Comparison of ENCODE assay signal across 18 cellular contexts in the genomic region with DNA sequence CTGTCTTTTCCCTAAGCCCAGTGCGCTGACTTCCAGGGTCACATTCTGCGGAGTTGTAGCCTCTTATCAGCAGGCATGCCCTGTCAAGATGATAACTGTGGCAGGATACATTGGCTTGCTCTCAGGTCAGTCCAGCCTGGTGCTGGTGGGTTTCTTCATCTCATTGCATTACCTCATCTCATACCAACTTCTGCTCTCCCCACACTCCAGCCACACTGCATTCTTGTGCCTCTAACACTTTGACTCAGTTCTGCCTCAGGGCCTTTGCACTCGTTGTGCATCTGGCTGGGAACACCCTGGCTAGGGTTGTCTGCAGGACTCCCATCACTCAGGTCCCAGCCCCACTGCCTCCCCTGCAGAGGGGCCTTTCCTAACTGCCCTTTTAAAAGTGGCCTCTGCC.
A peak's percentile ranks its signal among the peaks of the same experiment; 100 is the strongest.
DNase-seq lines count a peak whose midpoint lies in the region; ATAC-seq and TF ChIP-seq lines count a peak whose summit lies in the region.
"Had no signal": no experiment of that assay in that cellular context is flagged by ENCODE, and none has a peak within 500 bp of the region (broad histone marks: within the 10 kb centered on the region; RNA-seq: fewer than 3 reads in every experiment).

No MANE protein-coding gene starts in this region.

- no peak overlapping the region for H3K23ac ChIP-seq in trophoblast cell (ENCODE audit: low read length)

- H3K9me2 ChIP-seq in PC-3 (replicated peaks; ENCODE audit: low read length), result no peaks in the 10 kb centered on the region

- H2AFZ ChIP-seq in PC-3 (ENCODE audit: low read length) (no peak overlapping the region), trophoblast cell (ENCODE audit: insufficient read depth, low read length, poor library complexity) (no peak overlapping the region)

- H3K14ac ChIP-seq in trophoblast cell (ENCODE audit: low read length), result no peak overlapping the region

- no peak overlapping the region for H3K4ac ChIP-seq in trophoblast cell (ENCODE audit: low read depth, low read length)

- no peak overlapping the region for H2BK12ac ChIP-seq in trophoblast cell (ENCODE audit: low read length)

- H3K9me3 Mint-ChIP-seq in activated naive CD4-positive, alpha-beta T cell treated with anti-CD3 and anti-CD28 coated beads for 36 hours, result no peaks in the 10 kb centered on the region
- H3K9me3 Mint-ChIP-seq: CD4-positive, CD25-positive, alpha-beta regulatory T cell; T-cell had no signal

- POLR2A ChIA-PET in PC-3 (lab: Charles Lee; ENCODE audit: unreplicated experiment), result no interaction called here

- ATAC-seq in PC-3 (no peak), GM19395 (IDR thresholded peaks at IDR 0.05; ENCODE audit: unreplicated experiment) (no peak)
- ATAC-seq: stimulated activated naive CD8-positive, alpha-beta T cell treated with anti-CD3 and anti-CD28 coated beads, Interleukin-15, Interleukin-2, amounts not matched to agents 100 U/mL and 50 U/mL, for 24 hours; T-cell had no signal

- no peaks in the 10 kb centered on the region for H3F3A ChIP-seq in PC-3 (ENCODE audit: low read length, unreplicated experiment)

- H3K9me3 ChIP-seq in PC-3 (ENCODE audit: low read length), result no peaks in the 10 kb centered on the region
- H3K9me3 ChIP-seq in trophoblast cell (ENCODE audit: insufficient read depth, low read depth, low read length), result peaks cover 2% of the 10 kb centered on the region
- H3K9me3 ChIP-seq: heart left ventricle, MG63 had no signal

- H4K20me1 ChIP-seq in PC-3 (ENCODE audit: low read length), result no peaks in the 10 kb centered on the region

- DNase-seq in activated naive CD4-positive, alpha-beta T cell treated with anti-CD3 and anti-CD28 coated beads for 36 hours, result no peak
- DNase-seq in activated naive CD4-positive, alpha-beta T cell treated with Interleukin-2 at 50 U/mL for 16 hours, result no peak
- DNase-seq in PC-3 (peak; percentile 16), brain microvascular endothelial cell (peak; percentile 13), trophoblast cell (peak; percentile 98 to 99), NCI-H1105 treated with DMSO at 0.1 percent for 48 hours (lab: John Stamatoyannopoulos, UW) (no peak), NCI-H345 (lab: John Stamatoyannopoulos, UW) (no peak)
- DNase-seq: ACHN; activated naive CD4-positive, alpha-beta T cell; CD4-positive, CD25-positive, alpha-beta regulatory T cell; central memory CD4-positive, alpha-beta T cell; heart left ventricle; MG63; NCI-H1694; NCI-H2227 treated with DMSO at 0.1 percent for 48 hours; stimulated activated naive CD8-positive, alpha-beta T cell treated with anti-CD3 and anti-CD28 coated beads, Interleukin-15, Interleukin-2, amounts not matched to agents 100 U/mL and 50 U/mL, for 24 hours; T-cell had no signal

- H3K4me2 ChIP-seq in PC-3 (ENCODE audit: low read length), result peak overlapping the region; percentile 52; the same call in 1 of the 2 replicates
- peak overlapping the region; percentile 11 for H3K4me2 ChIP-seq in trophoblast cell (ENCODE audit: low read length)

- intact Hi-C loops in activated naive CD4-positive, alpha-beta T cell treated with anti-CD3 and anti-CD28 coated beads for 36 hours (cut with micrococcal nuclease), result loop anchor here (1.0 to 10.0 kb wide), 3 partner anchors 9 to 1322 kb away; a partner anchor contains a TSS
- intact Hi-C loops in PC-3 (cut with micrococcal nuclease), result loop anchor here (1.0 to 5.0 kb wide), 2 partner anchors 72 to 120 kb away; no protein-coding TSS in a partner anchor

- no peak overlapping the region for H2BK5ac ChIP-seq in trophoblast cell (ENCODE audit: low read depth, low read length, poor library complexity)

- WGBS in trophoblast cell (ENCODE audit: extremely low coverage, insufficient coverage, insufficient read length), result no CpG with 5 or more reads among the region's 3 CpGs

- no peak overlapping the region for H4K12ac ChIP-seq in trophoblast cell (ENCODE audit: low read depth, low read length)

- H3K4me1 ChIP-seq in PC-3 (ENCODE audit: insufficient read depth, low read length) (peaks cover 51% of the 10 kb centered on the region), trophoblast cell (ENCODE audit: control insufficient read depth in 1 of 2, insufficient read depth in 2 of 2, low read length in 2 of 2) (peaks cover 20 to 29% of the 10 kb centered on the region in 2 experiments)

- H3K4me3 Mint-ChIP-seq in activated naive CD4-positive, alpha-beta T cell treated with anti-CD3 and anti-CD28 coated beads for 36 hours, result no peak overlapping the region
- H3K4me3 Mint-ChIP-seq: T-cell had no signal

- peaks cover 11% of the 10 kb centered on the region for H3K79me1 ChIP-seq in trophoblast cell (ENCODE audit: low read length)

- H3K27ac ChIP-seq in PC-3 (ENCODE audit: low read length) (peak overlapping the region; percentile 82), brain microvascular endothelial cell (no peak overlapping the region), trophoblast cell (ENCODE audit: low read depth, low read length) (peak overlapping the region; percentile 79)
- H3K27ac ChIP-seq: heart left ventricle had no signal

- H3K27me3 ChIP-seq in PC-3 (ENCODE audit: low read length), result no peaks in the 10 kb centered on the region
- H3K27me3 ChIP-seq in brain microvascular endothelial cell (replicated peaks), result no peaks in the 10 kb centered on the region
- no peaks in the 10 kb centered on the region for H3K27me3 ChIP-seq in trophoblast cell (ENCODE audit: insufficient read depth, low read length)
- H3K27me3 ChIP-seq: heart left ventricle, MG63 had no signal

- BruUV-seq in PC-3 (replicated peaks; lab: Mats Ljungman, UMichigan), result no TSS peak

- H3K27me3 Mint-ChIP-seq in activated naive CD4-positive, alpha-beta T cell treated with anti-CD3 and anti-CD28 coated beads for 36 hours (ENCODE audit: low read depth), result no peaks in the 10 kb centered on the region
- H3K27me3 Mint-ChIP-seq: T-cell had no signal

- TF ChIP-seq CTCF in PC-3 (conservative IDR thresholded peaks at IDR 0.05; ENCODE audit: low read depth, low read length), result no peak
- TF ChIP-seq CTCF in brain microvascular endothelial cell (IDR thresholded peaks at IDR 0.05; ENCODE audit: low read depth, low read length, missing control alignments), result no peak

- no peak overlapping the region for H4K8ac ChIP-seq in trophoblast cell (ENCODE audit: low read depth, low read length)

- H4K91ac ChIP-seq in trophoblast cell (ENCODE audit: low read depth, low read length), result no peak overlapping the region

- no peak overlapping the region for H2BK120ac ChIP-seq in trophoblast cell (ENCODE audit: insufficient read depth, low read length, poor library complexity)

- in situ Hi-C loops in brain microvascular endothelial cell (cut with HindIII; ENCODE audit: low pct_ligation_motif_present, low sequenced_read_pairs), result no loop called here

- H3K79me2 ChIP-seq in PC-3 (ENCODE audit: low read length), result no peaks in the 10 kb centered on the region
- H3K79me2 ChIP-seq in trophoblast cell (ENCODE audit: control insufficient read depth, insufficient read depth, low read length, poor library complexity), result no peaks in the 10 kb centered on the region

- H3K36me3 Mint-ChIP-seq in activated naive CD4-positive, alpha-beta T cell treated with anti-CD3 and anti-CD28 coated beads for 36 hours (ENCODE audit: low read depth), result peaks cover 7% of the 10 kb centered on the region
- H3K36me3 Mint-ChIP-seq: CD4-positive, CD25-positive, alpha-beta regulatory T cell; T-cell had no signal

- no peaks in the 10 kb centered on the region for H3K36me3 ChIP-seq in PC-3 (ENCODE audit: low read depth, low read length)
- no peaks in the 10 kb centered on the region for H3K36me3 ChIP-seq in brain microvascular endothelial cell (replicated peaks)
- H3K36me3 ChIP-seq in trophoblast cell (ENCODE audit: control insufficient read depth in 1 of 2, insufficient read depth in 2 of 2, low read length in 2 of 2), result no peaks in the 10 kb centered on the region
- H3K36me3 ChIP-seq: heart left ventricle, MG63 had no signal

- no peak overlapping the region for H3K9ac ChIP-seq in PC-3 (ENCODE audit: low read length)
- no peak overlapping the region for H3K9ac ChIP-seq in trophoblast cell (ENCODE audit: low read length)

- H2AK5ac ChIP-seq in trophoblast cell (ENCODE audit: low read length), result no peak overlapping the region

- H3K27ac Mint-ChIP-seq in activated naive CD4-positive, alpha-beta T cell treated with anti-CD3 and anti-CD28 coated beads for 36 hours, result peak overlapping the region; percentile 78

- CTCF ChIA-PET in activated naive CD4-positive, alpha-beta T cell treated with anti-CD3 and anti-CD28 coated beads for 36 hours (lab: Charles Lee), result interaction anchor here (0.8 to 1.8 kb wide), 3 partner anchors 60 to 72 kb away, joined by 3 to 5 read pairs (median 3); no protein-coding TSS in a partner anchor
- CTCF ChIA-PET in PC-3 (lab: Charles Lee), result no interaction called here

- H3K4me1 Mint-ChIP-seq in activated naive CD4-positive, alpha-beta T cell treated with anti-CD3 and anti-CD28 coated beads for 36 hours (ENCODE audit: low read depth), result peaks cover 84% of the 10 kb centered on the region

- no peak overlapping the region for H3K18ac ChIP-seq in trophoblast cell (ENCODE audit: low read length)

- H3K4me3 ChIP-seq in PC-3 (ENCODE audit: low read length) (no peak overlapping the region), brain microvascular endothelial cell (ENCODE audit: low read depth, low read length) (no peak overlapping the region), trophoblast cell (ENCODE audit: low read depth, low read length) (no peak overlapping the region)
- H3K4me3 ChIP-seq: heart left ventricle, MG63 had no signal

Comparison
In these comparisons a context has a peak if more than half of its experiments do, and no peak if none do; other contexts are left out.
1. DNase-seq: peak in PC-3 (single experiment), brain microvascular endothelial cell (single experiment) and trophoblast cell (2 of 2); none in activated naive CD4-positive, alpha-beta T cell treated with anti-CD3 and anti-CD28 coated beads for 36 hours (single experiment), activated naive CD4-positive, alpha-beta T cell treated with Interleukin-2 at 50 U/mL for 16 hours (single experiment), NCI-H1105 treated with DMSO at 0.1 percent for 48 hours (single experiment) and NCI-H345 (single experiment).